Comparison of ENCODE assay signal across 31 cellular contexts in genomic region chr4:73007526-73008100, GRCh38.
"Had no signal": no experiment of that assay in that cellular context is flagged by ENCODE, and none has a peak within 500 bp of the region (broad histone marks: within the 10 kb centered on the region; RNA-seq: fewer than 3 reads in every experiment).

No MANE protein-coding gene starts in this region.

- H3K4me2 ChIP-seq: PC-9 had no signal

- H3K4me1 ChIP-seq: ascending aorta had no signal

- H2AFZ ChIP-seq: PC-9 had no signal

- H3K27ac ChIP-seq: ascending aorta, cardiac muscle cell, PC-9, RWPE1, SK-N-MC, WERI-Rb-1 had no signal

- H3K9me3 ChIP-seq: ascending aorta had no signal

- H3K4me3 ChIP-seq: ascending aorta, cardiac muscle cell, PC-9, SK-N-MC had no signal

- DNase-seq: activated CD4-positive, alpha-beta memory T cell treated with anti-CD3 and anti-CD28 coated beads, Interleukin-2, amount 10 ng/mL, durations not matched to agents 7 days and 5 days; activated CD4-positive, alpha-beta T cell treated with anti-CD3 and anti-CD28 coated beads for 1 hour; activated CD4-positive, alpha-beta T cell treated with anti-CD3 and anti-CD28 coated beads for 48 hours; activated CD4-positive, CD25-positive, alpha-beta regulatory T cell; activated CD8-positive, alpha-beta memory T cell treated with anti-CD3 and anti-CD28 coated beads for 24 hours; activated CD8-positive, alpha-beta memory T cell treated with anti-CD3 and anti-CD28 coated beads, Interleukin-2, amount 10 ng/mL, durations not matched to agents 7 days and 5 days; activated CD8-positive, alpha-beta memory T cell treated with anti-CD3 and anti-CD28 coated beads, Interleukin-2, amount 50 U/mL, for 48 hours; activated effector memory CD4-positive, alpha-beta T cell treated with anti-CD3 and anti-CD28 coated beads, Interleukin-2, amount 50 U/mL, for 16 hours; activated naive CD4-positive, alpha-beta T cell; activated naive CD4-positive, alpha-beta T cell treated with anti-CD3 and anti-CD28 coated beads, Interleukin-2, amount 50 U/mL, for 16 hours; activated naive CD8-positive, alpha-beta T cell treated with anti-CD3 and anti-CD28 coated beads for 36 hours; activated T-cell treated with anti-CD3 and anti-CD28 coated beads, Interleukin-2, amount 50 U/mL, for 48 hours; amygdala; Kasumi-1; KG1; NCI-H1105; NCI-H1417 treated with DMSO at 0.1 percent for 48 hours; NCI-H187 treated with DMSO at 0.1 percent for 48 hours; NCI-H2081; NCI-H2171; NCI-H510A; NCI-H526; NCI-H748 treated with DMSO at 0.1 percent for 48 hours; NK-92 treated with Interleukin-12 subunit alpha and Interleukin-12 subunit beta, amount 100 ng/mL, for 24 hours; PC-9; T1000; WERI-Rb-1 had no signal

- H3K36me3 ChIP-seq: ascending aorta, cardiac muscle cell, WERI-Rb-1 had no signal

- H3K27me3 ChIP-seq: ascending aorta, cardiac muscle cell had no signal
